Comparison of ENCODE assay signal across 1 cellular context in genomic region chr1:205749826-205750682, GRCh38.
TF ChIP-seq lines count a peak whose summit lies in the region.

Gene NUCKS1 (minus strand): TSS chr1:205750182. CDS start chr1:205749973, 209 bp downstream.

TF ChIP-seq in K562, 482 proteins besides CTCF, POLR2A, EP300 and RAD21 (continued from another document and continues in another):
- TF ChIP-seq, protein P1, sequence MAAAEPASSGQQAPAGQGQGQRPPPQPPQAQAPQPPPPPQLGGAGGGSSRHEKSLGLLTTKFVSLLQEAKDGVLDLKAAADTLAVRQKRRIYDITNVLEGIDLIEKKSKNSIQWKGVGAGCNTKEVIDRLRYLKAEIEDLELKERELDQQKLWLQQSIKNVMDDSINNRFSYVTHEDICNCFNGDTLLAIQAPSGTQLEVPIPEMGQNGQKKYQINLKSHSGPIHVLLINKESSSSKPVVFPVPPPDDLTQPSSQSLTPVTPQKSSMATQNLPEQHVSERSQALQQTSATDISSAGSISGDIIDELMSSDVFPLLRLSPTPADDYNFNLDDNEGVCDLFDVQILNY (CRISPR knock-in tag; IDR thresholded peaks at IDR 0.05), result no peak; the same call in 1 of the 2 replicates
- no peak for TF ChIP-seq ESRRB (CRISPR knock-in tag; IDR thresholded peaks at IDR 0.05; ENCODE audit: borderline replicate concordance)
- TF ChIP-seq SIRT6 (IDR thresholded peaks at IDR 0.05; ENCODE audit: low read depth, low read length), result no peak
- no peak for TF ChIP-seq ZNF79 (CRISPR knock-in tag; IDR thresholded peaks at IDR 0.05; ENCODE audit: low read depth)
- TF ChIP-seq YY1 (IDR thresholded peaks at IDR 0.05; ENCODE audit: borderline replicate concordance in 1 of 3, control insufficient read depth in 1 of 3, extremely low read depth in 1 of 3, insufficient read depth in 3 of 3, insufficient read length in 1 of 3, insufficient replicate concordance in 2 of 3, low read depth in 1 of 3, low read length in 2 of 3), result peak; percentile 71 to 94 (median 91)
- no peak for TF ChIP-seq ZNF133 (CRISPR knock-in tag; IDR thresholded peaks at IDR 0.05)
- TF ChIP-seq SIN3A (IDR thresholded peaks at IDR 0.05; ENCODE audit: borderline replicate concordance in 2 of 2, control insufficient read depth in 1 of 2, low read depth in 2 of 2, low read length in 2 of 2), result no peak
- TF ChIP-seq ZNF436 (CRISPR knock-in tag; IDR thresholded peaks at IDR 0.05), result no peak
- TF ChIP-seq FOXM1 (IDR thresholded peaks at IDR 0.05; ENCODE audit: low read depth), result peak; percentile 100
- peak; percentile 100 for TF ChIP-seq FOXM1 (CRISPR knock-in tag; IDR thresholded peaks at IDR 0.05; ENCODE audit: low read depth)
- TF ChIP-seq KLF13 (tag; IDR thresholded peaks at IDR 0.05; ENCODE audit: borderline replicate concordance, low read depth), result peak; percentile 85
- TF ChIP-seq, protein P2, sequence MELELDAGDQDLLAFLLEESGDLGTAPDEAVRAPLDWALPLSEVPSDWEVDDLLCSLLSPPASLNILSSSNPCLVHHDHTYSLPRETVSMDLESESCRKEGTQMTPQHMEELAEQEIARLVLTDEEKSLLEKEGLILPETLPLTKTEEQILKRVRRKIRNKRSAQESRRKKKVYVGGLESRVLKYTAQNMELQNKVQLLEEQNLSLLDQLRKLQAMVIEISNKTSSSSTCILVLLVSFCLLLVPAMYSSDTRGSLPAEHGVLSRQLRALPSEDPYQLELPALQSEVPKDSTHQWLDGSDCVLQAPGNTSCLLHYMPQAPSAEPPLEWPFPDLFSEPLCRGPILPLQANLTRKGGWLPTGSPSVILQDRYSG (tag; conservative IDR thresholded peaks at IDR 0.05; ENCODE audit: low read depth), result peak; percentile 76; the same call in 1 of the 2 replicates
- TF ChIP-seq CLOCK (CRISPR knock-in tag; IDR thresholded peaks at IDR 0.05; ENCODE audit: borderline replicate concordance), result no peak
- TF ChIP-seq CBX3 (IDR thresholded peaks at IDR 0.05; ENCODE audit: borderline replicate concordance in 1 of 2, low read length in 2 of 2), result no peak
- peak; percentile 100 for TF ChIP-seq CXXC5 (CRISPR knock-in tag; IDR thresholded peaks at IDR 0.05)
- no peak for TF ChIP-seq ZBTB17 (CRISPR knock-in tag; IDR thresholded peaks at IDR 0.05)
- TF ChIP-seq KDM4B (IDR thresholded peaks at IDR 0.05; ENCODE audit: borderline replicate concordance in 2 of 2, low read depth in 1 of 2), result no peak
- TF ChIP-seq, protein P3, sequence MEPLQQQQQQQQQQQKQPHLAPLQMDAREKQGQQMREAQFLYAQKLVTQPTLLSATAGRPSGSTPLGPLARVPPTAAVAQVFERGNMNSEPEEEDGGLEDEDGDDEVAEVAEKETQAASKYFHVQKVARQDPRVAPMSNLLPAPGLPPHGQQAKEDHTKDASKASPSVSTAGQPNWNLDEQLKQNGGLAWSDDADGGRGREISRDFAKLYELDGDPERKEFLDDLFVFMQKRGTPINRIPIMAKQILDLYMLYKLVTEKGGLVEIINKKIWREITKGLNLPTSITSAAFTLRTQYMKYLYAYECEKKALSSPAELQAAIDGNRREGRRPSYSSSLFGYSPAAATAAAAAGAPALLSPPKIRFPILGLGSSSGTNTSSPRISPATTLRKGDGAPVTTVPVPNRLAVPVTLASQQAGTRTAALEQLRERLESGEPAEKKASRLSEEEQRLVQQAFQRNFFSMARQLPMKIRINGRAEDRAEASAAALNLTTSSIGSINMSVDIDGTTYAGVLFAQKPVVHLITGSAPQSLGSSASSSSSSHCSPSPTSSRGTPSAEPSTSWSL (CRISPR knock-in tag; IDR thresholded peaks at IDR 0.05; ENCODE audit: borderline replicate concordance), result no peak
- 0 out of 4 replicates have a peak, but pooled peaks of 1 of the 2 experiments have one; percentile 0 for TF ChIP-seq ETV6 (IDR thresholded peaks at IDR 0.05; ENCODE audit: borderline replicate concordance in 1 of 2, low read depth in 2 of 2, low read length in 1 of 2)
- TF ChIP-seq ETV6 (CRISPR knock-in tag; IDR thresholded peaks at IDR 0.05; ENCODE audit: borderline replicate concordance), result no peak
- no peak for TF ChIP-seq NR3C1 (CRISPR knock-in tag; IDR thresholded peaks at IDR 0.05)
- TF ChIP-seq JUN (IDR thresholded peaks at IDR 0.05; ENCODE audit: borderline replicate concordance, low read depth, low read length), result 0 out of 2 replicates have a peak, but pooled peaks have one; percentile 23
- no peak for TF ChIP-seq JUN (CRISPR knock-in tag; IDR thresholded peaks at IDR 0.05; ENCODE audit: borderline replicate concordance)
- no peak; the same call in none of the 2 replicates for TF ChIP-seq LEF1 (IDR thresholded peaks at IDR 0.05)
- TF ChIP-seq, protein P4, sequence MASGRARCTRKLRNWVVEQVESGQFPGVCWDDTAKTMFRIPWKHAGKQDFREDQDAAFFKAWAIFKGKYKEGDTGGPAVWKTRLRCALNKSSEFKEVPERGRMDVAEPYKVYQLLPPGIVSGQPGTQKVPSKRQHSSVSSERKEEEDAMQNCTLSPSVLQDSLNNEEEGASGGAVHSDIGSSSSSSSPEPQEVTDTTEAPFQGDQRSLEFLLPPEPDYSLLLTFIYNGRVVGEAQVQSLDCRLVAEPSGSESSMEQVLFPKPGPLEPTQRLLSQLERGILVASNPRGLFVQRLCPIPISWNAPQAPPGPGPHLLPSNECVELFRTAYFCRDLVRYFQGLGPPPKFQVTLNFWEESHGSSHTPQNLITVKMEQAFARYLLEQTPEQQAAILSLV (tag; IDR thresholded peaks at IDR 0.05), result no peak
- TF ChIP-seq ZBTB40 (IDR thresholded peaks at IDR 0.05), result peak; percentile 77
- no peak for TF ChIP-seq ZBTB40 (CRISPR knock-in tag; IDR thresholded peaks at IDR 0.05)
- TF ChIP-seq GATAD2B (IDR thresholded peaks at IDR 0.05; ENCODE audit: borderline replicate concordance), result no peak; the same call in 1 of the 2 replicates
- no peak for TF ChIP-seq MEIS2 (IDR thresholded peaks at IDR 0.05; ENCODE audit: partially characterized antibody)
- TF ChIP-seq, protein P5, sequence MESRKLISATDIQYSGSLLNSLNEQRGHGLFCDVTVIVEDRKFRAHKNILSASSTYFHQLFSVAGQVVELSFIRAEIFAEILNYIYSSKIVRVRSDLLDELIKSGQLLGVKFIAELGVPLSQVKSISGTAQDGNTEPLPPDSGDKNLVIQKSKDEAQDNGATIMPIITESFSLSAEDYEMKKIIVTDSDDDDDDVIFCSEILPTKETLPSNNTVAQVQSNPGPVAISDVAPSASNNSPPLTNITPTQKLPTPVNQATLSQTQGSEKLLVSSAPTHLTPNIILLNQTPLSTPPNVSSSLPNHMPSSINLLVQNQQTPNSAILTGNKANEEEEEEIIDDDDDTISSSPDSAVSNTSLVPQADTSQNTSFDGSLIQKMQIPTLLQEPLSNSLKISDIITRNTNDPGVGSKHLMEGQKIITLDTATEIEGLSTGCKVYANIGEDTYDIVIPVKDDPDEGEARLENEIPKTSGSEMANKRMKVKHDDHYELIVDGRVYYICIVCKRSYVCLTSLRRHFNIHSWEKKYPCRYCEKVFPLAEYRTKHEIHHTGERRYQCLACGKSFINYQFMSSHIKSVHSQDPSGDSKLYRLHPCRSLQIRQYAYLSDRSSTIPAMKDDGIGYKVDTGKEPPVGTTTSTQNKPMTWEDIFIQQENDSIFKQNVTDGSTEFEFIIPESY (CRISPR knock-in tag; IDR thresholded peaks at IDR 0.05), result peak; percentile 15; the same call in 1 of the 2 replicates
- TF ChIP-seq ZZZ3 (IDR thresholded peaks at IDR 0.05), result peak; percentile 94
- no peak for TF ChIP-seq ZC3H11A (IDR thresholded peaks at IDR 0.05; ENCODE audit: low read depth, low read length)
- peak; percentile 79 for TF ChIP-seq CC2D1A (IDR thresholded peaks at IDR 0.05)
- TF ChIP-seq ZNF764 (CRISPR knock-in tag; IDR thresholded peaks at IDR 0.05; ENCODE audit: low read depth), result no peak
- TF ChIP-seq ZNF77 (CRISPR knock-in tag; IDR thresholded peaks at IDR 0.05), result no peak
- TF ChIP-seq SMC3 (conservative IDR thresholded peaks at IDR 0.05; ENCODE audit: insufficient read depth, low read depth, low read length), result no peak
- TF ChIP-seq TAF15 (IDR thresholded peaks at IDR 0.05; ENCODE audit: low read depth, low read length), result no peak
- no peak for TF ChIP-seq ZNF398 (CRISPR knock-in tag; IDR thresholded peaks at IDR 0.05)
- peak; percentile 95 for TF ChIP-seq L3MBTL2 (IDR thresholded peaks at IDR 0.05)
- no peak for TF ChIP-seq ZNF696 (CRISPR knock-in tag; conservative IDR thresholded peaks at IDR 0.05)
- peak; percentile 57 for TF ChIP-seq ARID1B (IDR thresholded peaks at IDR 0.05)
- TF ChIP-seq NELFE (IDR thresholded peaks at IDR 0.05; ENCODE audit: insufficient read depth, insufficient read length), result no peak
